Comparison of ENCODE assay signal across 12 cellular contexts in the genomic region with DNA sequence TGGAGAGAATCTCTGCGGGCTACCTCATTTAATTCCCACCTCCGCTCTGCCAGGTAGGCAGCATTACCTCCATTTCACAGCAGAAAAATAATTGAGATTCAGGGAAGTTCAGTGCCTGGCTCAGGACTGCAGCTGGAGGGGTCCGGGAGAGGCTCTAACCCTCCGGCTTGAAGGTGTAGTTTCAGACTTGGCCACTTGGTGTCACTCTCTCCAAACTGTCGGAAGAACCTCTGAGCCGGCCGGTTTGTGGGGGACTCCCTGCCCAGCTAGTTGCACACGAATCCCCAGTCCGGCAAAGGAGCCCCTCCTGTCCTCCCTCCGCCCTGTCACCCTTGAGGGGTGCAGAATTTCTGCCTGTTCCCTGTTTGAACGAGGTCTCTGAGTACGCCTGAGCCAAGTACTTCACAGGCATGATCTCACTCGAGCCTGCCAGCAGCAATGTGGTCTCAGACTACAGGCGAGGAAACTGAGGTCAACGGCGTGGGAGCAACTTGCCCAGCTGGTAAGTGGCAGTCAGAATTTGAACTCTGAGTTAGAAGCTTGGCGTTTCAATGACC.
A peak's percentile ranks its signal among the peaks of the same experiment; 100 is the strongest.
DNase-seq lines count a peak whose midpoint lies in the region; ATAC-seq and TF ChIP-seq lines count a peak whose summit lies in the region.
"Had no signal": no experiment of that assay in that cellular context is flagged by ENCODE, and none has a peak within 500 bp of the region (broad histone marks: within the 10 kb centered on the region; RNA-seq: fewer than 3 reads in every experiment).

No MANE protein-coding gene starts in this region.

- peak; percentile 20 for DNase-seq in NCI-H82 (lab: John Stamatoyannopoulos, UW)
- no peak for DNase-seq in NCI-H82 treated with DMSO at 0.1 percent for 48 hours (lab: John Stamatoyannopoulos, UW; ENCODE audit: unreplicated experiment)
- peak; percentile 29 for DNase-seq in NAMALWA (ENCODE audit: low spot score)
- DNase-seq in effector memory CD8-positive, alpha-beta T cell, result no peak
- DNase-seq in stimulated activated naive B cell treated with anti-CD40 and anti-IgM and Interleukin-4, amounts not matched to agents 10 μg/mL and 1 μg/mL and 100 μg/mL, for 72 hours, result no peak
- no peak for DNase-seq in hippocampal formation (lab: John Stamatoyannopoulos, UW)
- no peak for DNase-seq in nephron progenitor cell
- DNase-seq in NCI-H2227 (lab: John Stamatoyannopoulos, UW; ENCODE audit: unreplicated experiment), result no peak
- DNase-seq: ACHN; activated T-cell treated with anti-CD3 and anti-CD28 coated beads, Interleukin-2, amount 50 U/mL, for 4 hours; erythroblast; MG63 had no signal

- no peaks in the 10 kb centered on the region for H3K4me1 Mint-ChIP-seq in effector memory CD8-positive, alpha-beta T cell (ENCODE audit: low read depth in 2 of 2)
- no peaks in the 10 kb centered on the region for H3K4me1 Mint-ChIP-seq in stimulated activated naive B cell treated with anti-CD40 and anti-IgM and Interleukin-4, amounts not matched to agents 10 μg/mL and 1 μg/mL and 100 μg/mL, for 72 hours
- H3K4me1 Mint-ChIP-seq in nephron progenitor cell, result no peaks in the 10 kb centered on the region

- H3K36me3 Mint-ChIP-seq in effector memory CD8-positive, alpha-beta T cell (ENCODE audit: insufficient read depth), result no peaks in the 10 kb centered on the region
- H3K36me3 Mint-ChIP-seq in stimulated activated naive B cell treated with anti-CD40 and anti-IgM and Interleukin-4, amounts not matched to agents 10 μg/mL and 1 μg/mL and 100 μg/mL, for 72 hours, result no peaks in the 10 kb centered on the region
- H3K36me3 Mint-ChIP-seq in nephron progenitor cell (ENCODE audit: low read depth), result peaks cover 9% of the 10 kb centered on the region

- no peak overlapping the region for H3K4me3 Mint-ChIP-seq in effector memory CD8-positive, alpha-beta T cell
- no peak overlapping the region for H3K4me3 Mint-ChIP-seq in stimulated activated naive B cell treated with anti-CD40 and anti-IgM and Interleukin-4, amounts not matched to agents 10 μg/mL and 1 μg/mL and 100 μg/mL, for 72 hours
- no peak overlapping the region for H3K4me3 Mint-ChIP-seq in nephron progenitor cell
- H3K4me3 Mint-ChIP-seq: activated T-cell treated with anti-CD3 and anti-CD28 coated beads, Interleukin-2, amount 50 U/mL, for 4 hours had no signal

- H3K27me3 Mint-ChIP-seq in effector memory CD8-positive, alpha-beta T cell, result no peaks in the 10 kb centered on the region
- no peaks in the 10 kb centered on the region for H3K27me3 Mint-ChIP-seq in stimulated activated naive B cell treated with anti-CD40 and anti-IgM and Interleukin-4, amounts not matched to agents 10 μg/mL and 1 μg/mL and 100 μg/mL, for 72 hours
- H3K27me3 Mint-ChIP-seq in nephron progenitor cell (ENCODE audit: low read depth, poor library complexity), result no peaks in the 10 kb centered on the region

- no peak overlapping the region for H3K27ac Mint-ChIP-seq in effector memory CD8-positive, alpha-beta T cell
- H3K27ac Mint-ChIP-seq in stimulated activated naive B cell treated with anti-CD40 and anti-IgM and Interleukin-4, amounts not matched to agents 10 μg/mL and 1 μg/mL and 100 μg/mL, for 72 hours, result no peak overlapping the region
- H3K27ac Mint-ChIP-seq in nephron progenitor cell, result no peak overlapping the region

- ATAC-seq in effector memory CD8-positive, alpha-beta T cell (replicated peaks), result peak; percentile 48
- peak; percentile 36 to 44 for ATAC-seq in stimulated activated naive B cell treated with anti-CD40 and anti-IgM and Interleukin-4, amounts not matched to agents 10 μg/mL and 1 μg/mL and 100 μg/mL, for 72 hours (replicated peaks)
- ATAC-seq: activated T-cell treated with anti-CD3 and anti-CD28 coated beads, Interleukin-2, amount 50 U/mL, for 4 hours had no signal

- peaks cover 9 to 13% of the 10 kb centered on the region in 2 donors for H3K9me3 Mint-ChIP-seq in effector memory CD8-positive, alpha-beta T cell
- peaks cover 12 to 22% of the 10 kb centered on the region in 2 donors for H3K9me3 Mint-ChIP-seq in stimulated activated naive B cell treated with anti-CD40 and anti-IgM and Interleukin-4, amounts not matched to agents 10 μg/mL and 1 μg/mL and 100 μg/mL, for 72 hours
- peaks cover 86% of the 10 kb centered on the region for H3K9me3 Mint-ChIP-seq in nephron progenitor cell

- no peak for TF ChIP-seq CTCF in nephron progenitor cell (IDR thresholded peaks at IDR 0.05)

Comparison
In these comparisons a context has a peak if more than half of its experiments do, and no peak if none do; other contexts are left out.
1. DNase-seq: peak in NCI-H82 (single experiment) and NAMALWA (single experiment); none in NCI-H82 treated with DMSO at 0.1 percent for 48 hours (single experiment), effector memory CD8-positive, alpha-beta T cell (0 of 3), stimulated activated naive B cell treated with anti-CD40 and anti-IgM and Interleukin-4, amounts not matched to agents 10 μg/mL and 1 μg/mL and 100 μg/mL, for 72 hours (single experiment), hippocampal formation (0 of 2), nephron progenitor cell (single experiment) and NCI-H2227 (single experiment).